In genomic region chr6:41734666-41735426, GRCh38 we compare ENCODE assay signal across 1 cellular context.
A peak's percentile ranks its signal among the peaks of the same experiment; 100 is the strongest.
TF ChIP-seq lines count a peak whose summit lies in the region.

No MANE protein-coding gene starts in this region.

TF ChIP-seq in HepG2, 621 proteins besides CTCF, POLR2A, EP300 and RAD21 (continued from another document and continues in another):
- no peak for TF ChIP-seq ZNF280B (CRISPR knock-in tag; IDR thresholded peaks at IDR 0.05; ENCODE audit: borderline replicate concordance)
- TF ChIP-seq ETV6 (CRISPR knock-in tag; conservative IDR thresholded peaks at IDR 0.05): no peak
- TF ChIP-seq ZNF772 (CRISPR knock-in tag; IDR thresholded peaks at IDR 0.05): 0 out of 2 replicates have a peak, but pooled peaks have one; percentile 51
- no peak for TF ChIP-seq ZNF660 (CRISPR knock-in tag; IDR thresholded peaks at IDR 0.05; ENCODE audit: borderline replicate concordance, low read depth)
- TF ChIP-seq SIX1 (CRISPR knock-in tag; IDR thresholded peaks at IDR 0.05; ENCODE audit: borderline replicate concordance): no peak
- TF ChIP-seq MNT (IDR thresholded peaks at IDR 0.05): no peak
- no peak for TF ChIP-seq ZNF460 (CRISPR knock-in tag; IDR thresholded peaks at IDR 0.05; ENCODE audit: borderline replicate concordance)
- no peak for TF ChIP-seq TCF7L2 (IDR thresholded peaks at IDR 0.05; ENCODE audit: low read depth, low read length)
- no peak for TF ChIP-seq ZBTB42 (CRISPR knock-in tag; IDR thresholded peaks at IDR 0.05)
- TF ChIP-seq, protein P1, sequence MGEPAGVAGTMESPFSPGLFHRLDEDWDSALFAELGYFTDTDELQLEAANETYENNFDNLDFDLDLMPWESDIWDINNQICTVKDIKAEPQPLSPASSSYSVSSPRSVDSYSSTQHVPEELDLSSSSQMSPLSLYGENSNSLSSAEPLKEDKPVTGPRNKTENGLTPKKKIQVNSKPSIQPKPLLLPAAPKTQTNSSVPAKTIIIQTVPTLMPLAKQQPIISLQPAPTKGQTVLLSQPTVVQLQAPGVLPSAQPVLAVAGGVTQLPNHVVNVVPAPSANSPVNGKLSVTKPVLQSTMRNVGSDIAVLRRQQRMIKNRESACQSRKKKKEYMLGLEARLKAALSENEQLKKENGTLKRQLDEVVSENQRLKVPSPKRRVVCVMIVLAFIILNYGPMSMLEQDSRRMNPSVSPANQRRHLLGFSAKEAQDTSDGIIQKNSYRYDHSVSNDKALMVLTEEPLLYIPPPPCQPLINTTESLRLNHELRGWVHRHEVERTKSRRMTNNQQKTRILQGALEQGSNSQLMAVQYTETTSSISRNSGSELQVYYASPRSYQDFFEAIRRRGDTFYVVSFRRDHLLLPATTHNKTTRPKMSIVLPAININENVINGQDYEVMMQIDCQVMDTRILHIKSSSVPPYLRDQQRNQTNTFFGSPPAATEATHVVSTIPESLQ (CRISPR knock-in tag; conservative IDR thresholded peaks at IDR 0.05): no peak
- TF ChIP-seq ZNF605 (CRISPR knock-in tag; IDR thresholded peaks at IDR 0.05): no peak
- TF ChIP-seq HOXA9 (CRISPR knock-in tag; IDR thresholded peaks at IDR 0.05; ENCODE audit: borderline replicate concordance): no peak
- TF ChIP-seq ZNF589 (CRISPR knock-in tag; conservative IDR thresholded peaks at IDR 0.05): 0 out of 2 replicates have a peak, but pooled peaks have one; percentile 12
- no peak for TF ChIP-seq KDM1A (CRISPR knock-in tag; IDR thresholded peaks at IDR 0.05)
- TF ChIP-seq, protein P2, sequence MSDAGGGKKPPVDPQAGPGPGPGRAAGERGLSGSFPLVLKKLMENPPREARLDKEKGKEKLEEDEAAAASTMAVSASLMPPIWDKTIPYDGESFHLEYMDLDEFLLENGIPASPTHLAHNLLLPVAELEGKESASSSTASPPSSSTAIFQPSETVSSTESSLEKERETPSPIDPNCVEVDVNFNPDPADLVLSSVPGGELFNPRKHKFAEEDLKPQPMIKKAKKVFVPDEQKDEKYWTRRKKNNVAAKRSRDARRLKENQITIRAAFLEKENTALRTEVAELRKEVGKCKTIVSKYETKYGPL (CRISPR knock-in tag; IDR thresholded peaks at IDR 0.05): peak; percentile 84
- no peak for TF ChIP-seq ATF7-NPFF (CRISPR knock-in tag; IDR thresholded peaks at IDR 0.05; ENCODE audit: low read depth)
- no peak for TF ChIP-seq AFF4 (CRISPR knock-in tag; IDR thresholded peaks at IDR 0.05)
- 0 out of 2 replicates have a peak, but pooled peaks have one; percentile 31 for TF ChIP-seq HOXA3 (CRISPR knock-in tag; IDR thresholded peaks at IDR 0.05)
- no peak for TF ChIP-seq ZSCAN5A (CRISPR knock-in tag; IDR thresholded peaks at IDR 0.05; ENCODE audit: borderline replicate concordance)
- TF ChIP-seq NFRKB (IDR thresholded peaks at IDR 0.05): no peak
- no peak for TF ChIP-seq MED8 (CRISPR knock-in tag; IDR thresholded peaks at IDR 0.05; ENCODE audit: insufficient replicate concordance)
- TF ChIP-seq RBM39 (IDR thresholded peaks at IDR 0.05; ENCODE audit: low read depth, low read length, poor library complexity, severe bottlenecking): no peak
- no peak for TF ChIP-seq ZNF343 (CRISPR knock-in tag; IDR thresholded peaks at IDR 0.05)
- no peak for TF ChIP-seq ZNF383 (CRISPR knock-in tag; IDR thresholded peaks at IDR 0.05; ENCODE audit: borderline replicate concordance)
- TF ChIP-seq GMEB2 (CRISPR knock-in tag; IDR thresholded peaks at IDR 0.05; ENCODE audit: low read depth): no peak
- TF ChIP-seq ZNF496 (CRISPR knock-in tag; IDR thresholded peaks at IDR 0.05; ENCODE audit: insufficient replicate concordance): no peak
- peak; percentile 23 for TF ChIP-seq RBM22 (optimal IDR thresholded peaks at IDR 0.05; ENCODE audit: low read length)
- TF ChIP-seq HNF1A (IDR thresholded peaks at IDR 0.05; ENCODE audit: low read depth): no peak
- TF ChIP-seq HNF1A (CRISPR knock-in tag; IDR thresholded peaks at IDR 0.05; ENCODE audit: borderline replicate concordance): no peak; the same call in 1 of the 2 replicates
- TF ChIP-seq NFKB2 (CRISPR knock-in tag; IDR thresholded peaks at IDR 0.05; ENCODE audit: borderline replicate concordance): peak; percentile 39; the same call in 1 of the 2 replicates
- peak; percentile 21; the same call in 1 of the 2 replicates for TF ChIP-seq DZIP1 (CRISPR knock-in tag; IDR thresholded peaks at IDR 0.05)
- no peak for TF ChIP-seq ZSCAN29 (CRISPR knock-in tag; conservative IDR thresholded peaks at IDR 0.05)
- TF ChIP-seq, protein P3, sequence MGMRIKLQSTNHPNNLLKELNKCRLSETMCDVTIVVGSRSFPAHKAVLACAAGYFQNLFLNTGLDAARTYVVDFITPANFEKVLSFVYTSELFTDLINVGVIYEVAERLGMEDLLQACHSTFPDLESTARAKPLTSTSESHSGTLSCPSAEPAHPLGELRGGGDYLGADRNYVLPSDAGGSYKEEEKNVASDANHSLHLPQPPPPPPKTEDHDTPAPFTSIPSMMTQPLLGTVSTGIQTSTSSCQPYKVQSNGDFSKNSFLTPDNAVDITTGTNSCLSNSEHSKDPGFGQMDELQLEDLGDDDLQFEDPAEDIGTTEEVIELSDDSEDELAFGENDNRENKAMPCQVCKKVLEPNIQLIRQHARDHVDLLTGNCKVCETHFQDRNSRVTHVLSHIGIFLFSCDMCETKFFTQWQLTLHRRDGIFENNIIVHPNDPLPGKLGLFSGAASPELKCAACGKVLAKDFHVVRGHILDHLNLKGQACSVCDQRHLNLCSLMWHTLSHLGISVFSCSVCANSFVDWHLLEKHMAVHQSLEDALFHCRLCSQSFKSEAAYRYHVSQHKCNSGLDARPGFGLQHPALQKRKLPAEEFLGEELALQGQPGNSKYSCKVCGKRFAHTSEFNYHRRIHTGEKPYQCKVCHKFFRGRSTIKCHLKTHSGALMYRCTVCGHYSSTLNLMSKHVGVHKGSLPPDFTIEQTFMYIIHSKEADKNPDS (CRISPR knock-in tag; IDR thresholded peaks at IDR 0.05): 0 out of 2 replicates have a peak, but pooled peaks have one; percentile 23
- TF ChIP-seq FOXA3 (CRISPR knock-in tag; IDR thresholded peaks at IDR 0.05): no peak
- TF ChIP-seq ZNF839 (CRISPR knock-in tag; IDR thresholded peaks at IDR 0.05; ENCODE audit: borderline replicate concordance): 0 out of 2 replicates have a peak, but pooled peaks have one; percentile 17
